1 cellular context compared by ENCODE assay signal in genomic region chr6:66489269-66489987, GRCh38.
TF ChIP-seq lines count a peak whose summit lies in the region.

No MANE protein-coding gene starts in this region.

TF ChIP-seq in HepG2, 621 proteins besides CTCF, POLR2A, EP300 and RAD21 (continued from another document and continues in another):
- no peak for TF ChIP-seq ZNF124 (CRISPR knock-in tag; IDR thresholded peaks at IDR 0.05)
- TF ChIP-seq ZNF589 (CRISPR knock-in tag; conservative IDR thresholded peaks at IDR 0.05) = no peak
- TF ChIP-seq ZNF354B (CRISPR knock-in tag; IDR thresholded peaks at IDR 0.05) = no peak
- TF ChIP-seq ZNF782 (CRISPR knock-in tag; IDR thresholded peaks at IDR 0.05; ENCODE audit: borderline replicate concordance) = no peak
- no peak for TF ChIP-seq MBNL3 (CRISPR knock-in tag; conservative IDR thresholded peaks at IDR 0.05)
- TF ChIP-seq ZZZ3 (CRISPR knock-in tag; IDR thresholded peaks at IDR 0.05; ENCODE audit: borderline replicate concordance) = no peak
- TF ChIP-seq FOXM1 (CRISPR knock-in tag; IDR thresholded peaks at IDR 0.05) = no peak
- no peak for TF ChIP-seq EEA1 (CRISPR knock-in tag; IDR thresholded peaks at IDR 0.05; ENCODE audit: borderline replicate concordance)
- no peak for TF ChIP-seq ZNF136 (CRISPR knock-in tag; IDR thresholded peaks at IDR 0.05; ENCODE audit: low read depth)
- TF ChIP-seq AGO2 (optimal IDR thresholded peaks at IDR 0.05; ENCODE audit: low read depth, low read length) = no peak
- TF ChIP-seq BRD4 (CRISPR knock-in tag; IDR thresholded peaks at IDR 0.05) = no peak
- TF ChIP-seq ZSCAN20 (CRISPR knock-in tag; IDR thresholded peaks at IDR 0.05; ENCODE audit: borderline replicate concordance) = no peak
- no peak for TF ChIP-seq FOXO4 (CRISPR knock-in tag; conservative IDR thresholded peaks at IDR 0.05)
- no peak; the same call in 1 of the 2 replicates for TF ChIP-seq SMAD3 (CRISPR knock-in tag; IDR thresholded peaks at IDR 0.05)
- peak; percentile 75 for TF ChIP-seq SALL1 (CRISPR knock-in tag; IDR thresholded peaks at IDR 0.05)
- TF ChIP-seq ZNF652 (CRISPR knock-in tag; IDR thresholded peaks at IDR 0.05; ENCODE audit: borderline replicate concordance, low read depth) = no peak
- no peak for TF ChIP-seq ZEB1 (IDR thresholded peaks at IDR 0.05; ENCODE audit: insufficient replicate concordance, low read depth)
- TF ChIP-seq ZNF841 (CRISPR knock-in tag; IDR thresholded peaks at IDR 0.05; ENCODE audit: borderline replicate concordance) = no peak
- no peak for TF ChIP-seq ZNF18 (CRISPR knock-in tag; IDR thresholded peaks at IDR 0.05; ENCODE audit: insufficient replicate concordance)
- no peak for TF ChIP-seq HES4 (CRISPR knock-in tag; IDR thresholded peaks at IDR 0.05; ENCODE audit: borderline replicate concordance)
- no peak for TF ChIP-seq ZKSCAN5 (CRISPR knock-in tag; IDR thresholded peaks at IDR 0.05)
- no peak for TF ChIP-seq KAT2B (IDR thresholded peaks at IDR 0.05; ENCODE audit: borderline replicate concordance, low read depth, low read length)
- TF ChIP-seq RBAK (CRISPR knock-in tag; IDR thresholded peaks at IDR 0.05) = no peak
- 0 out of 2 replicates have a peak, but pooled peaks have one; percentile 14 for TF ChIP-seq MYC (CRISPR knock-in tag; IDR thresholded peaks at IDR 0.05; ENCODE audit: borderline replicate concordance)
- TF ChIP-seq ZNF788 (CRISPR knock-in tag; IDR thresholded peaks at IDR 0.05; ENCODE audit: borderline replicate concordance) = peak; percentile 35; the same call in 1 of the 2 replicates
- TF ChIP-seq IKZF4 (CRISPR knock-in tag; IDR thresholded peaks at IDR 0.05; ENCODE audit: borderline replicate concordance, low read depth, not compliant biosample characterization) = no peak
- TF ChIP-seq ZNF253 (CRISPR knock-in tag; IDR thresholded peaks at IDR 0.05; ENCODE audit: borderline replicate concordance) = no peak
- TF ChIP-seq ZNF3 (CRISPR knock-in tag; IDR thresholded peaks at IDR 0.05) = no peak
- peak; percentile 37; the same call in 1 of the 2 replicates for TF ChIP-seq ZBTB25 (CRISPR knock-in tag; IDR thresholded peaks at IDR 0.05)
- no peak for TF ChIP-seq ZNF251 (CRISPR knock-in tag; IDR thresholded peaks at IDR 0.05)
- no peak for TF ChIP-seq NFAT5 (CRISPR knock-in tag; IDR thresholded peaks at IDR 0.05)
- no peak for TF ChIP-seq ZSCAN29 (CRISPR knock-in tag; conservative IDR thresholded peaks at IDR 0.05)
- no peak for TF ChIP-seq ZNF850 (CRISPR knock-in tag; conservative IDR thresholded peaks at IDR 0.05)
- no peak for TF ChIP-seq ZNF713 (CRISPR knock-in tag; IDR thresholded peaks at IDR 0.05)
- no peak for TF ChIP-seq ZNF646 (CRISPR knock-in tag; IDR thresholded peaks at IDR 0.05)
- TF ChIP-seq SMAD9 (CRISPR knock-in tag; IDR thresholded peaks at IDR 0.05) = no peak
- TF ChIP-seq LCORL (IDR thresholded peaks at IDR 0.05) = no peak
- 0 out of 2 replicates have a peak, but pooled peaks have one; percentile 44 for TF ChIP-seq LCORL (CRISPR knock-in tag; IDR thresholded peaks at IDR 0.05)
- TF ChIP-seq ZNF232 (CRISPR knock-in tag; IDR thresholded peaks at IDR 0.05; ENCODE audit: borderline replicate concordance) = no peak
- TF ChIP-seq HIVEP1 (CRISPR knock-in tag; IDR thresholded peaks at IDR 0.05) = no peak
- no peak for TF ChIP-seq ZNF274 (CRISPR knock-in tag; IDR thresholded peaks at IDR 0.05)
- TF ChIP-seq ZFYVE20 (CRISPR knock-in tag; IDR thresholded peaks at IDR 0.05; ENCODE audit: borderline replicate concordance, low read depth) = no peak
- TF ChIP-seq MTA3 (CRISPR knock-in tag; IDR thresholded peaks at IDR 0.05) = no peak
- TF ChIP-seq JUNB (CRISPR knock-in tag; IDR thresholded peaks at IDR 0.05; ENCODE audit: borderline replicate concordance) = no peak
- no peak for TF ChIP-seq ZNF17 (CRISPR knock-in tag; IDR thresholded peaks at IDR 0.05)
- TF ChIP-seq HDAC6 (IDR thresholded peaks at IDR 0.05; ENCODE audit: low read depth, low read length) = no peak
- no peak for TF ChIP-seq ZNF605 (CRISPR knock-in tag; IDR thresholded peaks at IDR 0.05)
- TF ChIP-seq KDM4B (CRISPR knock-in tag; IDR thresholded peaks at IDR 0.05) = no peak
- no peak for TF ChIP-seq TOE1 (CRISPR knock-in tag; IDR thresholded peaks at IDR 0.05)
- TF ChIP-seq NR0B2 (CRISPR knock-in tag; IDR thresholded peaks at IDR 0.05) = no peak
- TF ChIP-seq HNF4A (CRISPR knock-in tag; IDR thresholded peaks at IDR 0.05) = peak; percentile 87
- no peak for TF ChIP-seq TRIM24 (CRISPR knock-in tag; IDR thresholded peaks at IDR 0.05)
- TF ChIP-seq ZFP1 (CRISPR knock-in tag; IDR thresholded peaks at IDR 0.05) = no peak
- TF ChIP-seq RBFOX2 (IDR thresholded peaks at IDR 0.05; ENCODE audit: low read depth, low read length) = no peak
- TF ChIP-seq ZNF24 (IDR thresholded peaks at IDR 0.05) = no peak
- no peak for TF ChIP-seq ZSCAN30 (CRISPR knock-in tag; IDR thresholded peaks at IDR 0.05)
- TF ChIP-seq TAF1 (CRISPR knock-in tag; IDR thresholded peaks at IDR 0.05) = no peak
